Comparison of ENCODE assay signal across 16 cellular contexts in genomic region chr5:84635235-84636055, GRCh38.
"Had no signal": no experiment of that assay in that cellular context is flagged by ENCODE, and none has a peak within 500 bp of the region (broad histone marks: within the 10 kb centered on the region; RNA-seq: fewer than 3 reads in every experiment).

No MANE protein-coding gene starts in this region.

- H3K4me1 ChIP-seq: heart left ventricle had no signal

- H3K4me3 Mint-ChIP-seq: activated CD4-positive, alpha-beta T cell treated with anti-CD3 and anti-CD28 coated beads, Interleukin-2, amount 10 ng/mL, durations not matched to agents 24 days and 14 days; activated CD8-positive, alpha-beta T cell treated with anti-CD3 and anti-CD28 coated beads, Interleukin-2, amount 10 ng/mL, durations not matched to agents 7 days and 5 days; activated naive CD8-positive, alpha-beta T cell; dendritic cell treated with granulocyte-macrophage colony-stimulating factor and Interleukin-4, amounts not matched to agents 40 ng/mL and 50 ng/mL, for 4 days; immature natural killer cell; naive B cell had no signal

- H3K36me3 ChIP-seq: brain microvascular endothelial cell, heart left ventricle, neutrophil had no signal

- H3K27me3 Mint-ChIP-seq: activated CD4-positive, alpha-beta T cell treated with anti-CD3 and anti-CD28 coated beads, Interleukin-2, amount 10 ng/mL, durations not matched to agents 24 days and 14 days; activated naive CD8-positive, alpha-beta T cell; dendritic cell treated with granulocyte-macrophage colony-stimulating factor and Interleukin-4, amounts not matched to agents 40 ng/mL and 50 ng/mL, for 4 days; naive B cell had no signal

- H3K36me3 Mint-ChIP-seq: activated naive CD8-positive, alpha-beta T cell; immature natural killer cell; naive B cell had no signal

- H3K9me3 ChIP-seq: heart left ventricle had no signal

- H3K4me3 ChIP-seq: heart left ventricle, lung had no signal

- H3K27ac Mint-ChIP-seq: activated CD4-positive, alpha-beta T cell treated with anti-CD3 and anti-CD28 coated beads, Interleukin-2, amount 10 ng/mL, durations not matched to agents 24 days and 14 days; activated CD8-positive, alpha-beta T cell treated with anti-CD3 and anti-CD28 coated beads, Interleukin-2, amount 10 ng/mL, durations not matched to agents 7 days and 5 days; activated naive CD8-positive, alpha-beta T cell; dendritic cell treated with granulocyte-macrophage colony-stimulating factor and Interleukin-4, amounts not matched to agents 40 ng/mL and 50 ng/mL, for 4 days; immature natural killer cell; naive B cell had no signal

- H3K4me1 Mint-ChIP-seq: activated CD4-positive, alpha-beta T cell treated with anti-CD3 and anti-CD28 coated beads, Interleukin-2, amount 10 ng/mL, durations not matched to agents 24 days and 14 days; immature natural killer cell; naive B cell had no signal

- H3K27me3 ChIP-seq: brain microvascular endothelial cell, heart left ventricle, neutrophil had no signal

- DNase-seq: activated CD4-positive, alpha-beta T cell treated with anti-CD3 and anti-CD28 coated beads, Interleukin-2, amount 10 ng/mL, durations not matched to agents 24 days and 14 days; activated CD4-positive, CD25-positive, alpha-beta regulatory T cell; activated CD8-positive, alpha-beta memory T cell treated with anti-CD3 and anti-CD28 coated beads, Interleukin-2, amount 50 U/mL, for 4 hours; activated CD8-positive, alpha-beta T cell treated with anti-CD3 and anti-CD28 coated beads, Interleukin-2, amount 10 ng/mL, durations not matched to agents 7 days and 5 days; activated effector memory CD4-positive, alpha-beta T cell treated with anti-CD3 and anti-CD28 coated beads, Interleukin-2, amount 50 U/mL, for 16 hours; activated T-cell treated with anti-CD3 and anti-CD28 coated beads, Interleukin-2, amount 50 U/mL, for 48 hours; brain microvascular endothelial cell; effector memory CD4-positive, alpha-beta T cell; immature natural killer cell; naive B cell; small intestine had no signal

- H3K9me3 Mint-ChIP-seq: activated CD4-positive, alpha-beta T cell treated with anti-CD3 and anti-CD28 coated beads, Interleukin-2, amount 10 ng/mL, durations not matched to agents 24 days and 14 days had no signal

- ATAC-seq: activated CD8-positive, alpha-beta T cell treated with anti-CD3 and anti-CD28 coated beads, Interleukin-2, amount 10 ng/mL, durations not matched to agents 7 days and 5 days had no signal

- H3K27ac ChIP-seq: brain microvascular endothelial cell, heart left ventricle, neutrophil had no signal
